ENCODE assay signal across 8 cellular contexts in the genomic region with DNA sequence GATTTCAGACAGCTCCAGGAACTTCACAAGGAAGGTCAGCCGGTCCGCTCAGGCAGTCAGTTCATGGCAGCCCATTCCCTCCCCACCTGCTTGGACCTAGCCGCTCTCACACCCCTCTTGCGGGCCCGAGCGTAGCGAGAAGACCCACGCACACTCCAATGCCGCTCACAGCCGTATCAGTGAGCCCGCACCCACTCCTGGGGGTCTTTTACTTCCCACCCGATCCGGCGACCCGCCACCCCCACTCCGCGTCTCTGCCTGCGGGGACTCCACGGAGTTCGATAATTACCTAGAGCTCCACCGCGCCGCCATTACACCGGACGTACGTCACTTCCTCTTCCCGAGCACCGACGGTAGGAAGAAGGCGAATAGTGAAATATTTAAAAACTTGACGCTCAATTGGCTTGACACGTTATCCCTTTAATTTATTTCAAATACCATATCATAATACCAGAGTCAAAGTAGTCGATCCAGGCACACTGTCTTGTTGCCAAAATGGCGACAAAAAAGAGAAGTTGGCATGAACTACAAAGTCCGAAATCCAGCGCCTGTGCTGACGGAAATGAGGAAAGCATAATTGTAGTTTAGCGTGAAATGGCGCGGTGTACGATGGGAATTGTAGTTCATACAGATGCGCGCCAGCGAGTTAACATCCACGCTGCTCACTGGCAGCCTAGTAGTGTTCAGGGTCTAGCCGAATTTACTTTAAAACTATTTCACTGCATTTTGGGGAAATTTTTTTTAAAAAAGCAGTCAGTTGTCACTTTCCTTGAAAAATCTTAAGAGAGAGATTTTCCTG. TPM values are rescaled to one million over a fixed set of nuclear protein-coding genes. Genes with fewer than 3 reads are reported as not detected.
A peak's percentile ranks its signal among the peaks of the same experiment; 100 is the strongest.
DNase-seq lines count a peak whose midpoint lies in the region; ATAC-seq and TF ChIP-seq lines count a peak whose summit lies in the region.

Gene CWC22, minus strand, starts transcription at position 517 of the 799 bp plus-strand sequence. CDS start 13,956 bp downstream, outside the sequence.

- ATAC-seq in GM18873 (IDR thresholded peaks at IDR 0.05; ENCODE audit: low FRiP score, unreplicated experiment) (peak; percentile 98), HG03139 (IDR thresholded peaks at IDR 0.05; ENCODE audit: unreplicated experiment) (peak; percentile 98)

- H3K4me1 ChIP-seq in mammary epithelial cell (ENCODE audit: insufficient read depth, low read length) (peaks cover 15% of the 10 kb centered on the region), iPS-20b (ENCODE audit: insufficient read depth, low read length) (peaks cover 10% of the 10 kb centered on the region)

- BruUV-seq in mammary epithelial cell (replicated peaks; lab: Mats Ljungman, UMichigan) = no TSS peak

- H3K27ac ChIP-seq in WERI-Rb-1 = peak within 1 kb of the TSS; percentile 92
- peak within 1 kb of the TSS; percentile 97 for H3K27ac ChIP-seq in mammary epithelial cell (ENCODE audit: insufficient read depth, low read depth, low read length)
- H3K27ac ChIP-seq in iPS-20b (ENCODE audit: low read length) = peak within 1 kb of the TSS; percentile 81
- H3K27ac ChIP-seq in skin epidermis = peak within 1 kb of the TSS; percentile 87 to 99 (median 95)

- H3K27me3 ChIP-seq in WERI-Rb-1 (ENCODE audit: insufficient read depth, low read depth, severe bottlenecking) (no peaks in the 10 kb centered on the region), mammary epithelial cell (ENCODE audit: insufficient read depth, low read length) (no peaks in the 10 kb centered on the region), iPS-20b (ENCODE audit: insufficient read depth, low read length) (no peaks in the 10 kb centered on the region)

- dilution Hi-C loops in mammary epithelial cell (cut with HindIII; ENCODE audit: low sequenced_read_pairs) = no loop called here

- no peaks in the 10 kb centered on the region for H3K9me3 ChIP-seq in WERI-Rb-1 (ENCODE audit: severe bottlenecking)
- no peaks in the 10 kb centered on the region for H3K9me3 ChIP-seq in mammary epithelial cell (replicated peaks; ENCODE audit: insufficient read depth, low read length)
- no peaks in the 10 kb centered on the region for H3K9me3 ChIP-seq in iPS-20b (ENCODE audit: insufficient read depth, low read depth, low read length)

- DNase-seq in ACHN (peak; percentile 94), NCI-H2227 (lab: John Stamatoyannopoulos, UW; ENCODE audit: unreplicated experiment) (peak; percentile 97), WERI-Rb-1 (peak; percentile 85), mammary epithelial cell (peak; percentile 83)

- no peaks in the 10 kb centered on the region for H4K20me1 ChIP-seq in mammary epithelial cell (ENCODE audit: insufficient read depth, low read length)

- peaks cover 5% of the 10 kb centered on the region for H3K36me3 ChIP-seq in WERI-Rb-1
- H3K36me3 ChIP-seq in mammary epithelial cell (ENCODE audit: insufficient read depth, low read length) = no peaks in the 10 kb centered on the region
- H3K36me3 ChIP-seq in iPS-20b (ENCODE audit: insufficient read depth, low read depth, low read length) = no peaks in the 10 kb centered on the region; the same call in 1 of the 2 replicates

- H3K4me2 ChIP-seq in mammary epithelial cell (ENCODE audit: insufficient read depth, low read depth, low read length) = peak within 1 kb of the TSS; percentile 83

- intact Hi-C loops in mammary epithelial cell (cut with micrococcal nuclease) = no loop called here

- no peak for TF ChIP-seq CTCF in WERI-Rb-1 (IDR thresholded peaks at IDR 0.05; ENCODE audit: low read depth, low read length)
- no peak for TF ChIP-seq CTCF in mammary epithelial cell (conservative IDR thresholded peaks at IDR 0.05 in 1 of 2, IDR thresholded peaks at IDR 0.05 in 1 of 2; ENCODE audit: extremely low read depth in 1 of 2, insufficient read depth in 1 of 2, low read depth in 1 of 2, low read length in 2 of 2)

- H3K4me3 ChIP-seq in WERI-Rb-1 (ENCODE audit: low read depth, low read length) (peak within 1 kb of the TSS; percentile 97), mammary epithelial cell (replicated peaks in 1 of 3; ENCODE audit: insufficient read depth in 1 of 3, low read depth in 2 of 3, low read length in 3 of 3) (peak within 1 kb of the TSS; percentile 65 to 98 (median 82)), iPS-20b (ENCODE audit: low read length) (peak within 1 kb of the TSS; percentile 81), skin epidermis (peak within 1 kb of the TSS; percentile 53 to 97 (median 74))

- in situ Hi-C loops in ACHN (cut with HindIII; ENCODE audit: low pct_ligation_motif_present, low pct_unique_long_range_greater_than_20kb, low sequenced_read_pairs) = no loop called here
- in situ Hi-C loops in mammary epithelial cell (cut with MboI; ENCODE audit: low sequenced_read_pairs in 2 of 2) = no loop called here

- H3K9ac ChIP-seq in mammary epithelial cell (ENCODE audit: insufficient read depth, low read length) = peak within 1 kb of the TSS; percentile 83
- peak within 1 kb of the TSS; percentile 93 for H3K9ac ChIP-seq in iPS-20b (ENCODE audit: low read depth, low read length)

- peak within 1 kb of the TSS; percentile 87 for H2AFZ ChIP-seq in mammary epithelial cell (ENCODE audit: low read depth, low read length)

- CTCF ChIA-PET in mammary epithelial cell (lab: Charles Lee; ENCODE audit: low non-redundant PET) = no interaction called here

- under 1% methylated on average over 38 of the region's 46 CpGs for whole genome bisulfite sequencing in mammary epithelial cell (ENCODE audit: low coverage, missing lambda C conversion rate)

- peaks cover 48% of the 10 kb centered on the region for H3K79me2 ChIP-seq in mammary epithelial cell (ENCODE audit: insufficient read depth, low read length)

RNA-seq across cellular contexts. Expression of gene CWC22, which starts in this region (rescaled TPM):
- total RNA-seq in mammary epithelial cell = 10 to 100 TPM; 10.8 to 17.4 TPM
- polyA plus RNA-seq in mammary epithelial cell = 2.4 TPM
- 2.2 TPM for polyA minus RNA-seq in mammary epithelial cell

Comparison
In these comparisons a context has a peak if more than half of its experiments do, and no peak if none do; other contexts are left out.
1. Peak in every context shown above with its lines: DNase-seq, ATAC-seq, H3K4me3 ChIP-seq and H3K27ac ChIP-seq.